Comparison of ENCODE assay signal across 9 cellular contexts in genomic region chr16:4211445-4212206, GRCh38. TPM values are rescaled to one million over a fixed set of nuclear protein-coding genes. Genes with fewer than 3 reads are reported as not detected.
"Had no signal": no experiment of that assay in that cellular context is flagged by ENCODE, and none has a peak within 500 bp of the region (broad histone marks: within the 10 kb centered on the region; RNA-seq: fewer than 3 reads in every experiment).

No MANE protein-coding gene starts in this region.

RNA-seq across cellular contexts. Expression of gene SRL, which starts 30.3 kb away (rescaled TPM):
- total RNA-seq: activated CD4-positive, alpha-beta memory T cell treated with anti-CD3 and anti-CD28 coated beads for 36 hours; activated CD4-positive, alpha-beta T cell treated with anti-CD3 and anti-CD28 coated beads, Interleukin-2, amount 10 ng/mL, durations not matched to agents 24 days and 14 days; activated CD8-positive, alpha-beta memory T cell treated with anti-CD3 and anti-CD28 coated beads for 36 hours; activated naive CD4-positive, alpha-beta T cell treated with anti-CD3 and anti-CD28 coated beads for 36 hours; activated naive CD8-positive, alpha-beta T cell treated with anti-CD3 and anti-CD28 coated beads for 36 hours; activated T-helper 1 cell treated with anti-CD3 and anti-CD28 coated beads, Interleukin-12 subunit alpha, Interleukin-12 subunit beta, Interleukin-2, Interleukin-4 antibody, amounts not matched to agents 30 ng/mL and 10 ng/mL and 1 ng/mL, durations not matched to agents 14 hours and 24 hours and 36 hours; naive thymus-derived CD4-positive, alpha-beta T cell had no signal
- polyA plus RNA-seq: keratinocyte; naive thymus-derived CD4-positive, alpha-beta T cell; neural cell had no signal
